Comparison of ENCODE assay signal across 20 cellular contexts in genomic region chr12:104501115-104501514, GRCh38.
"Had no signal": no experiment of that assay in that cellular context is flagged by ENCODE, and none has a peak within 500 bp of the region (broad histone marks: within the 10 kb centered on the region; RNA-seq: fewer than 3 reads in every experiment).

No MANE protein-coding gene starts in this region.

- H3K27me3 Mint-ChIP-seq: activated naive CD4-positive, alpha-beta T cell treated with anti-CD3 and anti-CD28 coated beads, Interleukin-2, amount 50 U/mL, for 24 hours; stimulated activated naive B cell treated with anti-CD40 and anti-IgM and Interleukin-4, amounts not matched to agents 10 μg/mL and 1 μg/mL and 100 μg/mL, for 72 hours; T-cell; type B pancreatic cell had no signal

- H3K9me3 ChIP-seq: adrenal gland, ascending aorta, esophagus muscularis mucosa, gastrocnemius medialis, thoracic aorta had no signal

- DNase-seq: activated gamma-delta T cell treated with Interleukin-2 at 50 U/mL for 16 hours; adrenal gland; brain microvascular endothelial cell; caudate nucleus; dorsolateral prefrontal cortex; gastrocnemius medialis; hippocampal formation; left ventricle myocardium superior; nephron progenitor cell; posterior cingulate gyrus; small intestine; stimulated activated naive B cell treated with anti-CD40 and anti-IgM and Interleukin-4, amounts not matched to agents 10 μg/mL and 1 μg/mL and 100 μg/mL, for 72 hours; T-cell; T1000 had no signal

- H3K36me3 ChIP-seq: adrenal gland, ascending aorta, brain microvascular endothelial cell, esophagus muscularis mucosa, gastrocnemius medialis, thoracic aorta had no signal

- H3K36me3 Mint-ChIP-seq: type B pancreatic cell, WTC11 had no signal

- H3K27ac Mint-ChIP-seq: activated naive CD4-positive, alpha-beta T cell treated with anti-CD3 and anti-CD28 coated beads, Interleukin-2, amount 50 U/mL, for 24 hours; nephron progenitor cell; stimulated activated naive B cell treated with anti-CD40 and anti-IgM and Interleukin-4, amounts not matched to agents 10 μg/mL and 1 μg/mL and 100 μg/mL, for 72 hours; type B pancreatic cell had no signal

- H3K9me3 Mint-ChIP-seq: activated naive CD4-positive, alpha-beta T cell treated with anti-CD3 and anti-CD28 coated beads, Interleukin-2, amount 50 U/mL, for 24 hours; nephron progenitor cell; stimulated activated naive B cell treated with anti-CD40 and anti-IgM and Interleukin-4, amounts not matched to agents 10 μg/mL and 1 μg/mL and 100 μg/mL, for 72 hours; T-cell; type B pancreatic cell; WTC11 had no signal

- H3K4me3 ChIP-seq: adrenal gland, ascending aorta, dorsolateral prefrontal cortex, esophagus muscularis mucosa, gastrocnemius medialis, thoracic aorta had no signal

- ATAC-seq: gastrocnemius medialis, left ventricle myocardium superior, T-cell, WTC11 had no signal

- H3K4me3 Mint-ChIP-seq: activated naive CD4-positive, alpha-beta T cell treated with anti-CD3 and anti-CD28 coated beads, Interleukin-2, amount 50 U/mL, for 24 hours; nephron progenitor cell; T-cell; type B pancreatic cell; WTC11 had no signal

- H3K27me3 ChIP-seq: adrenal gland, ascending aorta, brain microvascular endothelial cell, esophagus muscularis mucosa, gastrocnemius medialis had no signal

- H3K27ac ChIP-seq: adrenal gland, ascending aorta, brain microvascular endothelial cell, dorsolateral prefrontal cortex, esophagus muscularis mucosa, gastrocnemius medialis, thoracic aorta had no signal
